ENCODE assay signal across 17 cellular contexts in genomic region chr21:41180752-41181151, GRCh38. TPM values are rescaled to one million over a fixed set of nuclear protein-coding genes. Genes with fewer than 3 reads are reported as not detected.
DNase-seq lines count a peak whose midpoint lies in the region; ATAC-seq and TF ChIP-seq lines count a peak whose summit lies in the region.
"Had no signal": no experiment of that assay in that cellular context is flagged by ENCODE, and none has a peak within 500 bp of the region (broad histone marks: within the 10 kb centered on the region; RNA-seq: fewer than 3 reads in every experiment).

No MANE protein-coding gene starts in this region.

- H3K4me1 ChIP-seq in body of pancreas = peaks cover 16% of the 10 kb centered on the region
- peaks cover 0 to 7% (median 0%) of the 10 kb centered on the region in 4 donors for H3K4me1 ChIP-seq in upper lobe of left lung
- H3K4me1 ChIP-seq: A549, Caco-2 had no signal

- ATAC-seq in body of pancreas (peak; percentile 58), upper lobe of left lung (ENCODE audit: low FRiP score in 2 of 2) (no peak)
- ATAC-seq: A549 had no signal

- TF ChIP-seq CTCF in body of pancreas (IDR thresholded peaks at IDR 0.05) (no peak), mesothelial cell of epicardium (IDR thresholded peaks at IDR 0.05; ENCODE audit: unreplicated experiment) (no peak), endothelial cell (IDR thresholded peaks at IDR 0.05; ENCODE audit: unreplicated experiment) (no peak), upper lobe of left lung (IDR thresholded peaks at IDR 0.05) (no peak)

- WGBS in body of pancreas, 2 donors = 48 to 67% methylated on average over 4 of the region's 4 CpGs
- 70 to 73% methylated on average over 4 of the region's 4 CpGs for WGBS in upper lobe of left lung, 2 donors

- peak overlapping the region in 1 of 4 donors; percentile 21 for H3K27ac ChIP-seq in body of pancreas
- H3K27ac ChIP-seq in upper lobe of left lung = no peak overlapping the region
- H3K27ac ChIP-seq: 22Rv1, A549, GM23248 had no signal

- TF ChIP-seq EP300 in upper lobe of left lung (IDR thresholded peaks at IDR 0.05) = no peak

- H3K27ac Mint-ChIP-seq in mesothelial cell of epicardium = no peak overlapping the region
- H3K27ac Mint-ChIP-seq in endothelial cell (ENCODE audit: unreplicated experiment) = no peak overlapping the region
- H3K27ac Mint-ChIP-seq: CD4-positive, alpha-beta memory T cell had no signal

- H3K27me3 ChIP-seq in body of pancreas = no peaks in the 10 kb centered on the region
- H3K27me3 ChIP-seq in upper lobe of left lung = no peaks in the 10 kb centered on the region

- TF ChIP-seq POLR2A in body of pancreas (IDR thresholded peaks at IDR 0.05) = no peak
- no peak for TF ChIP-seq POLR2A in upper lobe of left lung (IDR thresholded peaks at IDR 0.05)

- H3K27me3 Mint-ChIP-seq in mesothelial cell of epicardium (ENCODE audit: low read depth) (no peaks in the 10 kb centered on the region), endothelial cell (ENCODE audit: unreplicated experiment) (peaks cover 8% of the 10 kb centered on the region)

- H3K36me3 ChIP-seq in body of pancreas (replicated peaks in 1 of 2; ENCODE audit: insufficient read depth in 1 of 2, low read depth in 2 of 2) = no peaks in the 10 kb centered on the region
- no peaks in the 10 kb centered on the region for H3K36me3 ChIP-seq in upper lobe of left lung

- H3K4me1 Mint-ChIP-seq in mesothelial cell of epicardium = peaks cover 4% of the 10 kb centered on the region
- peaks cover 22% of the 10 kb centered on the region for H3K4me1 Mint-ChIP-seq in endothelial cell (ENCODE audit: unreplicated experiment)
- H3K4me1 Mint-ChIP-seq: CD4-positive, alpha-beta memory T cell had no signal

- H3K9me3 Mint-ChIP-seq in mesothelial cell of epicardium (peaks cover 13% of the 10 kb centered on the region), endothelial cell (ENCODE audit: unreplicated experiment) (no peaks in the 10 kb centered on the region)

- H3K9me3 ChIP-seq in body of pancreas (no peaks in the 10 kb centered on the region), upper lobe of left lung (no peaks in the 10 kb centered on the region)
- H3K9me3 ChIP-seq: A549 had no signal

- no peak overlapping the region for H3K4me3 ChIP-seq in body of pancreas
- no peak overlapping the region for H3K4me3 ChIP-seq in upper lobe of left lung
- H3K4me3 ChIP-seq: A549, GM23248 had no signal

- H3K36me3 Mint-ChIP-seq in mesothelial cell of epicardium = no peaks in the 10 kb centered on the region
- H3K36me3 Mint-ChIP-seq in endothelial cell (ENCODE audit: low read depth, unreplicated experiment) = peaks cover 24% of the 10 kb centered on the region
- H3K36me3 Mint-ChIP-seq: CD4-positive, alpha-beta memory T cell had no signal

- DNase-seq in DMS79 treated with DMSO at 0.1 percent for 48 hours (lab: John Stamatoyannopoulos, UW) (peak; percentile 12), DMS79 (lab: John Stamatoyannopoulos, UW) (no peak), A172 (ENCODE audit: low spot score) (peak; percentile 23), M059J (ENCODE audit: low read depth) (peak; percentile 49), body of pancreas (no peak), mesothelial cell of epicardium (ENCODE audit: low spot score in 2 of 2, unreplicated experiment in 2 of 2) (no peak), endothelial cell (ENCODE audit: low spot score) (no peak), upper lobe of left lung (no peak)
- DNase-seq: C1 segment of cervical spinal cord; Caco-2; CD4-positive, alpha-beta memory T cell; DND-41; GM23248; H7; HCEC 1CT had no signal

- intact Hi-C loops in body of pancreas (cut with DNase I) = no loop called here

- H3K4me3 Mint-ChIP-seq in mesothelial cell of epicardium = no peak overlapping the region
- no peak overlapping the region for H3K4me3 Mint-ChIP-seq in endothelial cell (ENCODE audit: unreplicated experiment)
- H3K4me3 Mint-ChIP-seq: CD4-positive, alpha-beta memory T cell had no signal

RNA-seq across cellular contexts. Expression of gene BACE2, which starts 12.8 kb away (rescaled TPM):
- total RNA-seq in A172 (2014; rRNA removed; shearing (Covaris generic)) = 46.6 and 51.7 TPM in 2 replicates
- total RNA-seq in M059J (2014; rRNA removed; shearing (Covaris generic)) = 194 and 229 TPM in 2 replicates
- total RNA-seq in body of pancreas = 100 to 1,000 TPM in 1 of 2 donors, 10 to 100 TPM in 1; 86.4 to 107 TPM
- 29.8 to 31.3 TPM (median 30.6 TPM) in 3 replicates for total RNA-seq in mesothelial cell of epicardium
- 151 TPM for total RNA-seq in endothelial cell (ENCODE audit: unreplicated experiment)
- total RNA-seq in upper lobe of left lung = 10 to 100 TPM; 15.1 to 43.0 (median 26.3) TPM
- total RNA-seq: CD4-positive, alpha-beta memory T cell had no signal

Comparison
In these comparisons a context has a peak if more than half of its experiments do, and no peak if none do; other contexts are left out.
1. DNase-seq: peak in DMS79 treated with DMSO at 0.1 percent for 48 hours (single experiment), A172 (single experiment) and M059J (single experiment); none in DMS79 (single experiment), body of pancreas (0 of 4), mesothelial cell of epicardium (0 of 2), endothelial cell (single experiment) and upper lobe of left lung (0 of 2).